In the genomic region with DNA sequence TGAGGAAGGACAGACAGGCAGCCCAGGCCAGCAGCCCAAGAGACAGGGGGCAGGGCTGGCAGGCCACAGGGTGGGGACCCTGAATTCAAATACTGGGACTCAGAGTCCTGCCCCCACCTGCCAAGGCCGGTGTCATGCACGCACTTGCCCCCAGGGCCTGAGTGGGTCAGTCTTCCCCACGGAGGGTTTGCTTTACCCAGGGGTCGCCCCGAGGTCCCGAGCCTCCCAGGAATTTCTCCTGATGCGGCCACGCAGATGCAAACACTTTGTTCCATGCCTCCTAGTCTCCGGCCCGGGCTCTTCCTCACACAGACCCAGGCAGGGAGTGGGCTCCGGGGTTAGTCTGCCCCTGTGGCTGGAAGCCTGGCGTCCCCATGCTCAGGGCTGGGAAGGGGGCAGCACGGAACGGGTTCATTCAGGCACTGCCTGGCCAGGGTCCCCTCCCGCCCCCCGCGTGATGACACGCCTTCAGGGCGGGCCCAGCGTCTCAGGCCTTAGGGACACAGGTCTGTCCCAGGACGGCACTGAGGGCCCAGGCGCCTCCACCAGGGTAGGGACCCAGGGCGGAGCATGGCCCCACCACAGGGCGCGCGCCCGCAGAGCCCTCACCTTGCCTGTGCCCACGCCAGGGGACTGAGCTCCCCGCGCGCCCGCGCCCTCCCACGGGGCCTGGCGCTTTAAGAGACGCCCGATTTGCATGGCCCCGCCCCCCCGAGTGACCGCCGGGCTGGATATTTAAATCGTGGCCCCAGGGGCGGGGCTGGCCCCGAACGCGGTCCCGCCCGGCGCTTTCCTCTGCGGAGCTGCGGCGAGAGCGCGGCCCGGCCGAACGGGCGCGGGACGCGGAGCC, we compare ENCODE assay signal across 8 cellular contexts. TPM values are rescaled to one million over a fixed set of nuclear protein-coding genes. Genes with fewer than 3 reads are reported as not detected.
DNase-seq lines count a peak whose midpoint lies in the region; ATAC-seq and TF ChIP-seq lines count a peak whose summit lies in the region.

Gene SNED1, plus strand, starts transcription at position 763 of the 850 bp plus-strand sequence. CDS start 220 bp downstream, outside the sequence.

- TF ChIP-seq EP300 in SK-N-SH (IDR thresholded peaks at IDR 0.05; ENCODE audit: borderline replicate concordance in 1 of 2, low read depth in 1 of 2, low read length in 1 of 2), result no peak

- TF ChIP-seq RAD21 in SK-N-SH (IDR thresholded peaks at IDR 0.05; ENCODE audit: low read length), result no peak

- peak; percentile 84 to 92 (median 87) for ATAC-seq in heart left ventricle
- ATAC-seq in HG02610 (IDR thresholded peaks at IDR 0.05; ENCODE audit: unreplicated experiment), result no peak

- WGBS in SK-N-SH (ENCODE audit: low lambda C conversion rate), result 33% methylated on average over 4 of the region's 61 CpGs
- 3 to 26% (median 6%) methylated on average over 11 to 61 of the region's 61 CpGs for WGBS in heart left ventricle, 4 donors
- 6% methylated on average over 61 of the region's 61 CpGs for WGBS in urinary bladder

- TF ChIP-seq CTCF in SK-N-SH (IDR thresholded peaks at IDR 0.05), result no peak
- no peak for TF ChIP-seq CTCF in heart left ventricle (IDR thresholded peaks at IDR 0.05)

- DNase-seq in HK-2 (ENCODE audit: unreplicated experiment), result peak; percentile 61
- peak; percentile 94 for DNase-seq in SK-N-SH
- peak; percentile 60 for DNase-seq in amniotic epithelial cell (ENCODE audit: low read depth)
- DNase-seq in heart left ventricle, result peak; percentile 91 to 95 (median 91)
- DNase-seq in posterior cingulate gyrus, result peak in 6 of 10 donors; percentile 19 to 89 (median 51)

- H3K4me2 ChIP-seq in BLaER1, result peak within 1 kb of the TSS; percentile 99
- no peak within 1 kb of the TSS for H3K4me2 ChIP-seq in SK-N-SH

- H3F3A ChIP-seq in SK-N-SH (replicated peaks; ENCODE audit: insufficient read depth), result no peaks in the 10 kb centered on the region

- intact Hi-C loops in heart left ventricle (cut with DNase I) (loop anchor here in 3 of 10 donors (10.0 kb wide), 2 partner anchors 83 to 433 kb away; partner anchors contain the start of genes DUSP28 (in 1 of the 3) and RNPEPL1 (in 1 of the 3)), posterior cingulate gyrus (cut with DNase I) (no loop called here)

- CTCF ChIA-PET in SK-N-SH (lab: Yijun Ruan, JAX), result interaction anchor here (0.7 kb wide), 1 partner anchor 12 kb away, joined by 3 read pairs; no protein-coding TSS in a partner anchor

- no peak within 1 kb of the TSS for H2AFZ ChIP-seq in SK-N-SH (ENCODE audit: low read depth)

- peak within 1 kb of the TSS; percentile 68 for H3K9ac ChIP-seq in BLaER1
- H3K9ac ChIP-seq in SK-N-SH, result no peak within 1 kb of the TSS

- H3K27ac ChIP-seq in BLaER1, result peak within 1 kb of the TSS; percentile 51; the same call in 1 of the 2 replicates
- no peak within 1 kb of the TSS for H3K27ac ChIP-seq in SK-N-SH (ENCODE audit: low read depth in 2 of 2, low read length in 1 of 2)
- H3K27ac ChIP-seq in heart left ventricle, result peak within 1 kb of the TSS; percentile 2 to 90 (median 76)
- H3K27ac ChIP-seq in urinary bladder (ENCODE audit: low read depth), result peak within 1 kb of the TSS; percentile 83

- POLR2A ChIA-PET in SK-N-SH (lab: Yijun Ruan, JAX), result no interaction called here

- H3K36me3 ChIP-seq in BLaER1, result no peaks in the 10 kb centered on the region
- H3K36me3 ChIP-seq in SK-N-SH (replicated peaks in 1 of 2; ENCODE audit: control insufficient read depth in 1 of 2, insufficient read depth in 2 of 2, low read length in 1 of 2), result no peaks in the 10 kb centered on the region
- H3K36me3 ChIP-seq in heart left ventricle, result peaks cover 0 to under 1% (median 0%) of the 10 kb centered on the region in 9 donors
- H3K36me3 ChIP-seq in urinary bladder (ENCODE audit: insufficient read depth), result no peaks in the 10 kb centered on the region

- H3K79me2 ChIP-seq in SK-N-SH (ENCODE audit: insufficient read depth), result no peaks in the 10 kb centered on the region

- H3K4me1 ChIP-seq in BLaER1 (peaks cover 66% of the 10 kb centered on the region), SK-N-SH (ENCODE audit: control insufficient read depth in 1 of 2, insufficient read depth in 2 of 2, low read depth in 1 of 2, low read length in 1 of 2) (peaks cover 0 to 3% of the 10 kb centered on the region in 2 experiments; a peak in 1 of 4 replicates), heart left ventricle (peaks cover 0 to 47% (median 27%) of the 10 kb centered on the region in 12 donors), urinary bladder (ENCODE audit: insufficient read depth) (peaks cover 3% of the 10 kb centered on the region)

- H3K27me3 ChIP-seq in BLaER1 (peaks cover 57% of the 10 kb centered on the region), SK-N-SH (ENCODE audit: insufficient read depth) (no peaks in the 10 kb centered on the region), heart left ventricle (peaks cover 0 to 4% (median 0%) of the 10 kb centered on the region in 9 donors)

- H3K9me3 ChIP-seq in BLaER1, result peaks cover 6% of the 10 kb centered on the region
- no peaks in the 10 kb centered on the region for H3K9me3 ChIP-seq in SK-N-SH
- peaks cover 0 to 3% (median 0%) of the 10 kb centered on the region in 12 donors for H3K9me3 ChIP-seq in heart left ventricle

- peak in 1 of 2 donors; percentile 61 for TF ChIP-seq POLR2A in heart left ventricle (IDR thresholded peaks at IDR 0.05)

- H3K4me3 ChIP-seq in BLaER1 (peak within 1 kb of the TSS; percentile 70), SK-N-SH (ENCODE audit: low read depth in 2 of 2, low read length in 1 of 2) (peak within 1 kb of the TSS in 1 of 2 experiments; percentile 36; a peak in 2 of 4 replicates), heart left ventricle (peak within 1 kb of the TSS; percentile 46 to 94 (median 68)), urinary bladder (ENCODE audit: low read depth, low read length) (peak within 1 kb of the TSS; percentile 79)

- H3K9me2 ChIP-seq in SK-N-SH, result no peaks in the 10 kb centered on the region

- H4K20me1 ChIP-seq in BLaER1 (peaks cover 16% of the 10 kb centered on the region), SK-N-SH (ENCODE audit: insufficient read depth) (no peaks in the 10 kb centered on the region)

TF ChIP-seq in SK-N-SH, 30 proteins besides CTCF, POLR2A, EP300 and RAD21:
- TF ChIP-seq SMC3 (IDR thresholded peaks at IDR 0.05; ENCODE audit: low read depth, low read length), result no peak
- TF ChIP-seq TEAD4 (IDR thresholded peaks at IDR 0.05; ENCODE audit: borderline replicate concordance, insufficient read depth), result no peak
- no peak for TF ChIP-seq USF2 (IDR thresholded peaks at IDR 0.05; ENCODE audit: borderline replicate concordance, low read depth, low read length)
- no peak for TF ChIP-seq TCF12 (IDR thresholded peaks at IDR 0.05)
- TF ChIP-seq CHD2 (IDR thresholded peaks at IDR 0.05; ENCODE audit: low read length, partially characterized antibody), result no peak
- no peak for TF ChIP-seq EZH2phosphoT487 (IDR thresholded peaks at IDR 0.05; ENCODE audit: borderline replicate concordance, low read depth)
- no peak for TF ChIP-seq GABPA (IDR thresholded peaks at IDR 0.05; ENCODE audit: low read depth)

RNA-seq across cellular contexts. Expression of gene SNED1, which starts in this region (rescaled TPM):
- polyA plus RNA-seq in SK-N-SH (2012; rRNA removed) (0.03 TPM in 2 replicates), heart left ventricle (1 to 10 TPM; 4.2 to 4.3 TPM), urinary bladder (17.1 TPM)
- 0.05 and 0.09 TPM in 2 replicates for polyA plus RNA-seq in SK-N-SH (2012; cell fraction: cytosol; rRNA removed)
- polyA plus RNA-seq in SK-N-SH (2012; cell fraction: nucleus; rRNA removed), result 0.12 and 0.26 TPM in 2 replicates
- total RNA-seq in heart left ventricle (10 to 100 TPM in 2 of 9 donors, 1 to 10 TPM in 7; 3.1 to 14.7 (median 5.6) TPM), urinary bladder (11.5 TPM)

Comparison
In these comparisons a context has a peak if more than half of its experiments do, and no peak if none do; other contexts are left out.
1. Peak in DNase-seq in SK-N-SH; RNA of the gene not detected or under 1 TPM.
2. H3K27ac ChIP-seq: peak in BLaER1 (single experiment), heart left ventricle (12 of 12) and urinary bladder (single experiment); none in SK-N-SH (0 of 2).
3. Peak in every context shown above with its lines, with median percentiles within 50 percentile points of each other: DNase-seq.